8 cellular contexts compared by ENCODE assay signal in the genomic region with DNA sequence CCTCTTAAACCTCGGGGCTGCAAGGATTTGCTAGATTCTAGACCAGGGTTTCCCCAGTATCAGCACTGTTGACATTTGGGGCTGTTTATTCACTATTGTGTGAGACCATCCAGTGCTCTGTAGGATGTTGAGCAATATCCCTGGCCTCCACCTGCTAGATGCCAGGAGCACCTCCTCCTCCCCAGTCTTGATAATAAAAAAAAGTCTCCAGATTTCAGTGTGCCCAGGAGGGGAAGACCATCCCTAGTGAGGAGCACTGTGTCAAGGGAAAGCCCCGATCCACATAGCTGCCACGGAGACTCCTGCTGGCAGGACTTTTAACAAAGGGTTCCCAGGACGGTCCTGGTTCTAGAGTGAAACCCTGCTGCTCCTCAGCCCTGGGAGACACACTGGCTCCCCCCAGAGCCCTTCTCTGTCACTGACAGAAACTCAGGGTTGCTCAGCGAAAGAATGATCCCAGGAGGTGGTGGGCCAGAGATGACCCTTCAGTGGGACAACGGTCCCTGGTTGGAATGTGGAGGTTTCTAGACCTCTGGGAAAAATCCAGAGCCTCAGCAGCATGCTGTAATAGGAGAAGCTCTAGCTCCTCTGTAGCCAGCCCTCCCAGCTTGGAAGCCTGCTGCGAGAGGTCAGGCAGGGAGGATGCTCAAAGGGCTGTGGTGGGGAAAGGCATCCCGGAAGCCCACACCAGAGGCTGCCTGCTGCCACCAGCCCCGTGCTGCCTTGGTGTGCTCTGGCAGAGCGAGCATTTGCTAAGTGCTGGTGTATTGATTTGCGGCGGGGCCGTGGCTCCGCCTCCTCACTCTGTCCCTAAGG. TPM values are rescaled to one million over a fixed set of nuclear protein-coding genes. Genes with fewer than 3 reads are reported as not detected.
DNase-seq lines count a peak whose midpoint lies in the region; ATAC-seq and TF ChIP-seq lines count a peak whose summit lies in the region.

No MANE protein-coding gene starts in this region.

- H3K9ac ChIP-seq in mammary epithelial cell (ENCODE audit: insufficient read depth, low read length), result no peak overlapping the region

- no TSS peak for BruUV-seq in mammary epithelial cell (replicated peaks; lab: Mats Ljungman, UMichigan)

- no peak overlapping the region for H3K4me3 Mint-ChIP-seq in activated CD4-positive, alpha-beta T cell treated with anti-CD3 and anti-CD28 coated beads for 36 hours
- H3K4me3 Mint-ChIP-seq in activated CD8-positive, alpha-beta T cell treated with anti-CD3 and anti-CD28 coated beads, Interleukin-2, amount 10 ng/mL, durations not matched to agents 7 days and 5 days, result no peak overlapping the region

- H3K79me2 ChIP-seq in mammary epithelial cell (ENCODE audit: insufficient read depth, low read length), result no peaks in the 10 kb centered on the region

- H3K36me3 ChIP-seq in breast epithelium (no peaks in the 10 kb centered on the region), mammary epithelial cell (ENCODE audit: insufficient read depth, low read length) (peaks cover 4% of the 10 kb centered on the region)

- no peak overlapping the region for H2AFZ ChIP-seq in mammary epithelial cell (ENCODE audit: low read depth, low read length)

- no peak overlapping the region for H3K4me2 ChIP-seq in mammary epithelial cell (ENCODE audit: insufficient read depth, low read depth, low read length)

- dilution Hi-C loops in mammary epithelial cell (cut with HindIII; ENCODE audit: low sequenced_read_pairs), result no loop called here

- WGBS in mammary epithelial cell (ENCODE audit: low coverage, missing lambda C conversion rate), result 71% methylated on average over 12 of the region's 14 CpGs

- H3K4me1 ChIP-seq in breast epithelium, result peaks cover 18 to 19% of the 10 kb centered on the region in 2 donors
- H3K4me1 ChIP-seq in mammary epithelial cell (ENCODE audit: insufficient read depth, low read length), result no peaks in the 10 kb centered on the region

- H3K36me3 Mint-ChIP-seq in activated CD4-positive, alpha-beta T cell treated with anti-CD3 and anti-CD28 coated beads for 36 hours (ENCODE audit: low read depth), result no peaks in the 10 kb centered on the region
- H3K36me3 Mint-ChIP-seq in activated CD8-positive, alpha-beta T cell treated with anti-CD3 and anti-CD28 coated beads, Interleukin-2, amount 10 ng/mL, durations not matched to agents 7 days and 5 days (ENCODE audit: low read depth), result no peaks in the 10 kb centered on the region

- peak in 1 of 3 donors; percentile 10 for TF ChIP-seq CTCF in breast epithelium (IDR thresholded peaks at IDR 0.05)
- TF ChIP-seq CTCF in mammary epithelial cell (conservative IDR thresholded peaks at IDR 0.05 in 1 of 2, IDR thresholded peaks at IDR 0.05 in 1 of 2; ENCODE audit: extremely low read depth in 1 of 2, insufficient read depth in 1 of 2, low read depth in 1 of 2, low read length in 2 of 2), result peak in 1 of 2 donors; percentile 2
- peak; percentile 43 for TF ChIP-seq CTCF in WI38 (IDR thresholded peaks at IDR 0.05; ENCODE audit: low read depth, low read length)

- in situ Hi-C loops in mammary epithelial cell (cut with MboI; ENCODE audit: low sequenced_read_pairs in 2 of 2), result no loop called here

- no peak overlapping the region for H3K4me3 ChIP-seq in breast epithelium
- no peak overlapping the region for H3K4me3 ChIP-seq in mammary epithelial cell (replicated peaks in 1 of 3; ENCODE audit: insufficient read depth in 1 of 3, low read depth in 2 of 3, low read length in 3 of 3)
- H3K4me3 ChIP-seq in WI38 (ENCODE audit: low read depth, low read length), result no peak overlapping the region

- DNase-seq in breast epithelium (ENCODE audit: low spot score in 2 of 2) (no peak), mammary epithelial cell (no peak), islet precursor cell (peak; percentile 87)
- no peak for DNase-seq in activated CD4-positive, alpha-beta T cell treated with anti-CD3 and anti-CD28 coated beads for 36 hours
- DNase-seq in activated CD8-positive, alpha-beta T cell treated with anti-CD3 and anti-CD28 coated beads, Interleukin-2, amount 10 ng/mL, durations not matched to agents 7 days and 5 days, result no peak

- H4K20me1 ChIP-seq in mammary epithelial cell (ENCODE audit: insufficient read depth, low read length), result no peaks in the 10 kb centered on the region

- H3K9me3 Mint-ChIP-seq in activated CD4-positive, alpha-beta T cell treated with anti-CD3 and anti-CD28 coated beads for 36 hours (ENCODE audit: low read depth), result no peaks in the 10 kb centered on the region
- no peaks in the 10 kb centered on the region for H3K9me3 Mint-ChIP-seq in activated CD8-positive, alpha-beta T cell treated with anti-CD3 and anti-CD28 coated beads, Interleukin-2, amount 10 ng/mL, durations not matched to agents 7 days and 5 days (ENCODE audit: insufficient read depth)

- TF ChIP-seq POLR2A in breast epithelium (IDR thresholded peaks at IDR 0.05), result no peak

- intact Hi-C loops in breast epithelium (cut with DNase I; ENCODE audit: low total_unique reads), result no loop called here
- intact Hi-C loops in mammary epithelial cell (cut with micrococcal nuclease), result no loop called here
- intact Hi-C loops in activated CD4-positive, alpha-beta T cell treated with anti-CD3 and anti-CD28 coated beads for 36 hours (cut with DNase I, micrococcal nuclease), result no loop called here

- CTCF ChIA-PET in mammary epithelial cell (lab: Charles Lee; ENCODE audit: low non-redundant PET), result no interaction called here
- CTCF ChIA-PET in activated CD4-positive, alpha-beta T cell treated with anti-CD3 and anti-CD28 coated beads for 36 hours (lab: Charles Lee), result interaction anchor here (0.7 kb wide), 1 partner anchor 21 kb away, joined by 3 read pairs; no protein-coding TSS in a partner anchor
- CTCF ChIA-PET in activated CD8-positive, alpha-beta T cell treated with anti-CD3 and anti-CD28 coated beads, Interleukin-2, amount 10 ng/mL, durations not matched to agents 7 days and 5 days (lab: Charles Lee), result interaction anchor here (1.0 to 4.0 kb wide), 4 partner anchors 11 to 389 kb away, joined by 3 to 15 read pairs (median 7); no protein-coding TSS in a partner anchor

- no peaks in the 10 kb centered on the region for H3K9me3 ChIP-seq in breast epithelium
- no peaks in the 10 kb centered on the region for H3K9me3 ChIP-seq in mammary epithelial cell (replicated peaks; ENCODE audit: insufficient read depth, low read length)

- H3K27ac ChIP-seq in breast epithelium (peak overlapping the region; percentile 33 to 72), mammary epithelial cell (ENCODE audit: insufficient read depth, low read depth, low read length) (no peak overlapping the region)

- POLR2A ChIA-PET in activated CD4-positive, alpha-beta T cell treated with anti-CD3 and anti-CD28 coated beads for 36 hours (lab: Charles Lee), result no interaction called here
- POLR2A ChIA-PET in activated CD8-positive, alpha-beta T cell treated with anti-CD3 and anti-CD28 coated beads, Interleukin-2, amount 10 ng/mL, durations not matched to agents 7 days and 5 days (lab: Charles Lee), result no interaction called here

- H3K4me1 Mint-ChIP-seq in activated CD4-positive, alpha-beta T cell treated with anti-CD3 and anti-CD28 coated beads for 36 hours, result no peaks in the 10 kb centered on the region
- no peaks in the 10 kb centered on the region for H3K4me1 Mint-ChIP-seq in activated CD8-positive, alpha-beta T cell treated with anti-CD3 and anti-CD28 coated beads, Interleukin-2, amount 10 ng/mL, durations not matched to agents 7 days and 5 days (ENCODE audit: low read depth)

- H3K27me3 Mint-ChIP-seq in activated CD4-positive, alpha-beta T cell treated with anti-CD3 and anti-CD28 coated beads for 36 hours, result no peaks in the 10 kb centered on the region
- H3K27me3 Mint-ChIP-seq in activated CD8-positive, alpha-beta T cell treated with anti-CD3 and anti-CD28 coated beads, Interleukin-2, amount 10 ng/mL, durations not matched to agents 7 days and 5 days (ENCODE audit: low read depth), result peaks cover 5% of the 10 kb centered on the region

- no peak for ATAC-seq in activated CD4-positive, alpha-beta T cell treated with anti-CD3 and anti-CD28 coated beads for 36 hours
- ATAC-seq in HG02884 (IDR thresholded peaks at IDR 0.05; ENCODE audit: unreplicated experiment), result no peak
- ATAC-seq in GM21717 (IDR thresholded peaks at IDR 0.05; ENCODE audit: unreplicated experiment), result no peak
- ATAC-seq in activated CD8-positive, alpha-beta T cell treated with anti-CD3 and anti-CD28 coated beads, Interleukin-2, amount 10 ng/mL, durations not matched to agents 7 days and 5 days, result no peak

- no peak overlapping the region for H3K27ac Mint-ChIP-seq in activated CD4-positive, alpha-beta T cell treated with anti-CD3 and anti-CD28 coated beads for 36 hours
- H3K27ac Mint-ChIP-seq in activated CD8-positive, alpha-beta T cell treated with anti-CD3 and anti-CD28 coated beads, Interleukin-2, amount 10 ng/mL, durations not matched to agents 7 days and 5 days, result no peak overlapping the region

- no peaks in the 10 kb centered on the region for H3K27me3 ChIP-seq in breast epithelium
- no peaks in the 10 kb centered on the region for H3K27me3 ChIP-seq in mammary epithelial cell (ENCODE audit: insufficient read depth, low read length)

RNA-seq across cellular contexts. Expression of gene LYL1, which starts 20.3 kb away (rescaled TPM):
- 10 to 100 TPM in 1 of 3 donors, 1 to 10 TPM in 2; 7.0 to 21.0 (median 9.2) TPM for total RNA-seq in breast epithelium
- total RNA-seq in mammary epithelial cell, result not detected
- not detected for polyA plus RNA-seq in mammary epithelial cell
- not detected for polyA minus RNA-seq in mammary epithelial cell
- total RNA-seq in activated CD4-positive, alpha-beta T cell treated with anti-CD3 and anti-CD28 coated beads for 36 hours, result 1 to 10 TPM; 2.0 to 2.5 TPM
- total RNA-seq in activated CD8-positive, alpha-beta T cell treated with anti-CD3 and anti-CD28 coated beads, Interleukin-2, amount 10 ng/mL, durations not matched to agents 7 days and 5 days, result 1 to 10 TPM; 3.3 to 3.8 TPM

RNA-seq across cellular contexts. Expression of gene TRMT1, which starts 34.1 kb away (rescaled TPM):
- 10 to 100 TPM; 29.7 to 37.4 (median 31.7) TPM for total RNA-seq in breast epithelium
- total RNA-seq in mammary epithelial cell, result 10 to 100 TPM; 28.7 to 56.2 TPM
- polyA plus RNA-seq in mammary epithelial cell, result 39.3 TPM
- polyA minus RNA-seq in mammary epithelial cell, result 66.7 TPM
- total RNA-seq in activated CD4-positive, alpha-beta T cell treated with anti-CD3 and anti-CD28 coated beads for 36 hours, result 10 to 100 TPM; 73.0 to 96.1 TPM
- total RNA-seq in activated CD8-positive, alpha-beta T cell treated with anti-CD3 and anti-CD28 coated beads, Interleukin-2, amount 10 ng/mL, durations not matched to agents 7 days and 5 days, result 10 to 100 TPM; 59.8 to 60.3 TPM

RNA-seq across cellular contexts. Expression of gene NACC1, which starts 35.7 kb away (rescaled TPM):
- 10 to 100 TPM in 2 of 3 donors, 1 to 10 TPM in 1; 8.5 to 20.5 (median 19.7) TPM for total RNA-seq in breast epithelium
- total RNA-seq in mammary epithelial cell, result 100 to 1,000 TPM in 1 of 2 donors, 10 to 100 TPM in 1; 76.2 to 106 TPM
- polyA plus RNA-seq in mammary epithelial cell, result 90.9 TPM
- 45.9 TPM for polyA minus RNA-seq in mammary epithelial cell
- 10 to 100 TPM; 77.5 to 84.5 TPM for total RNA-seq in activated CD4-positive, alpha-beta T cell treated with anti-CD3 and anti-CD28 coated beads for 36 hours
- 10 to 100 TPM; 74.6 to 84.8 TPM for total RNA-seq in activated CD8-positive, alpha-beta T cell treated with anti-CD3 and anti-CD28 coated beads, Interleukin-2, amount 10 ng/mL, durations not matched to agents 7 days and 5 days
